Comparison of ENCODE assay signal across 16 cellular contexts in genomic region chr5:142368529-142368928, GRCh38. TPM values are rescaled to one million over a fixed set of nuclear protein-coding genes. Genes with fewer than 3 reads are reported as not detected.
"Had no signal": no experiment of that assay in that cellular context is flagged by ENCODE, and none has a peak within 500 bp of the region (broad histone marks: within the 10 kb centered on the region; RNA-seq: fewer than 3 reads in every experiment).

No MANE protein-coding gene starts in this region.

- ATAC-seq: heart right ventricle; left lobe of liver; left ventricle myocardium superior; natural killer cell; right lobe of liver; stimulated activated effector memory CD8-positive, alpha-beta T cell treated with anti-CD3 and anti-CD28 coated beads, Interleukin-12 subunit alpha, Interleukin-12 subunit beta, amount 100 ng/mL, for 72 hours had no signal

- DNase-seq: heart right ventricle; islet precursor cell; left ventricle myocardium superior; naive B cell; natural killer cell; ovary; right lobe of liver; stimulated activated CD4-positive, alpha-beta T cell treated with anti-CD3 and anti-CD28 coated beads, Interleukin-12 subunit alpha, Interleukin-12 subunit beta, amount 100 ng/mL, for 4 hours; stimulated activated CD4-positive, alpha-beta T cell treated with anti-CD3 and anti-CD28 coated beads, Interleukin-15, amount 100 ng/mL, for 24 hours; stimulated activated CD4-positive, alpha-beta T cell treated with anti-CD3 and anti-CD28 coated beads, Interleukin-2, amount 100 ng/mL, for 24 hours; stimulated activated CD4-positive, alpha-beta T cell treated with anti-CD3 and anti-CD28 coated beads, Interleukin-4, amount 100 ng/mL, for 24 hours; stimulated activated naive CD4-positive, alpha-beta T cell; uterus had no signal

RNA-seq across cellular contexts. Expression of gene SPRY4, which starts 43.7 kb away (rescaled TPM):
- total RNA-seq: mononuclear cell had no signal
